Comparison of ENCODE assay signal across 12 cellular contexts in the genomic region with DNA sequence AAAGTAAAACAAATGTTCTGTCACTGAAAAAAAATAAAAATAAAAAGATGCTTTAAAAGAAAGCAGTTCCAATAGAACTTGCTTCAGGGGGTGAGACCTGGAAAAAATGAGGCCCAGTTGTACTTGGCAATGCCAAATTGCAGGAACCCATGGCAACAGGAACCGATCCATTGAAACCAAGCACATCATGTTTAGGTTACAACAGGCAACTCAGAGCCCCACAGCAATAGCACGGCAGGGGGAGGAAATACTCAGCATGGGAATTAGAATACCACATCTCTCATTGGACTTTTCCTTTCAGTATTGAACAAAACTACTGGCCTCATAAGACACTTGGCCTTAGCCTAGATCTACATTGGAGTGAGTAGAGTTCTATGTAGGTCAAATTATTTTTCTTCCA.
DNase-seq lines count a peak whose midpoint lies in the region; ATAC-seq and TF ChIP-seq lines count a peak whose summit lies in the region.
"Had no signal": no experiment of that assay in that cellular context is flagged by ENCODE, and none has a peak within 500 bp of the region (broad histone marks: within the 10 kb centered on the region; RNA-seq: fewer than 3 reads in every experiment).

No MANE protein-coding gene starts in this region.

- H3K9me3 ChIP-seq in neural progenitor cell (ENCODE audit: low read depth): no peaks in the 10 kb centered on the region

- peaks cover 7% of the 10 kb centered on the region for H3K4me1 ChIP-seq in neural progenitor cell

- H3K27me3 ChIP-seq in neural progenitor cell: no peaks in the 10 kb centered on the region

- peak overlapping the region; percentile 31 for H3K27ac Mint-ChIP-seq in osteocyte (ENCODE audit: unreplicated experiment)
- no peak overlapping the region for H3K27ac Mint-ChIP-seq in neural progenitor cell
- H3K27ac Mint-ChIP-seq: activated naive CD8-positive, alpha-beta T cell treated with anti-CD3 and anti-CD28 coated beads, Interleukin-2, amount 50 U/mL, for 24 hours had no signal

- H3F3A ChIP-seq in neural progenitor cell (ENCODE audit: low read depth): no peaks in the 10 kb centered on the region

- H3K4me3 ChIP-seq in choroid plexus epithelial cell (ENCODE audit: low read depth, low read length) (no peak overlapping the region), neural progenitor cell (no peak overlapping the region)

- ATAC-seq in GM19452 (IDR thresholded peaks at IDR 0.05; ENCODE audit: unreplicated experiment): peak; percentile 34
- no peak for ATAC-seq in GM19023 (IDR thresholded peaks at IDR 0.05; ENCODE audit: unreplicated experiment)
- ATAC-seq: activated naive CD8-positive, alpha-beta T cell treated with anti-CD3 and anti-CD28 coated beads, Interleukin-2, amount 50 U/mL, for 24 hours; left colon had no signal

- TF ChIP-seq CTCF in choroid plexus epithelial cell (conservative IDR thresholded peaks at IDR 0.05; ENCODE audit: low read depth, low read length) (no peak), osteocyte (IDR thresholded peaks at IDR 0.05) (no peak), neural progenitor cell (IDR thresholded peaks at IDR 0.05) (no peak)

- no peaks in the 10 kb centered on the region for H3K9me3 Mint-ChIP-seq in osteocyte (ENCODE audit: unreplicated experiment)
- H3K9me3 Mint-ChIP-seq in neural progenitor cell: no peaks in the 10 kb centered on the region
- H3K9me3 Mint-ChIP-seq: activated naive CD8-positive, alpha-beta T cell treated with anti-CD3 and anti-CD28 coated beads, Interleukin-2, amount 50 U/mL, for 24 hours had no signal

- no peaks in the 10 kb centered on the region for H4K20me1 ChIP-seq in neural progenitor cell (ENCODE audit: low read depth)

- H3K9ac ChIP-seq in neural progenitor cell: no peak overlapping the region

- no peak overlapping the region for H3K4me3 Mint-ChIP-seq in osteocyte (ENCODE audit: unreplicated experiment)
- H3K4me3 Mint-ChIP-seq in neural progenitor cell: no peak overlapping the region
- H3K4me3 Mint-ChIP-seq: activated naive CD8-positive, alpha-beta T cell treated with anti-CD3 and anti-CD28 coated beads, Interleukin-2, amount 50 U/mL, for 24 hours had no signal

- H3K36me3 ChIP-seq in neural progenitor cell: no peaks in the 10 kb centered on the region

- peak; percentile 26 for DNase-seq in LHCN-M2 (ENCODE audit: low read depth)
- DNase-seq in choroid plexus epithelial cell (ENCODE audit: low read depth): peak; percentile 79
- DNase-seq in osteocyte (ENCODE audit: extremely low spot score, unreplicated experiment): no peak
- no peak for DNase-seq in neural progenitor cell (ENCODE audit: low spot score)
- no peak for DNase-seq in OCI-M1 (lab: John Stamatoyannopoulos, UW)
- no peak for DNase-seq in NOMO-1 (lab: John Stamatoyannopoulos, UW; ENCODE audit: unreplicated experiment in 2 of 2)
- DNase-seq: activated naive CD8-positive, alpha-beta T cell treated with anti-CD3 and anti-CD28 coated beads, Interleukin-2, amount 50 U/mL, for 24 hours; left colon; NCI-H524; stimulated activated CD4-positive, alpha-beta T cell treated with anti-CD3 and anti-CD28 coated beads, Interleukin-4, amount 100 ng/mL, for 4 hours had no signal

- no peaks in the 10 kb centered on the region for H3K36me3 Mint-ChIP-seq in osteocyte (ENCODE audit: unreplicated experiment)
- no peaks in the 10 kb centered on the region for H3K36me3 Mint-ChIP-seq in neural progenitor cell

- no peaks in the 10 kb centered on the region for H3K79me2 ChIP-seq in neural progenitor cell (ENCODE audit: low read depth)

- no peak overlapping the region for H3K4me2 ChIP-seq in neural progenitor cell

- H3K27ac ChIP-seq in neural progenitor cell: no peak overlapping the region

- no peak overlapping the region for H2AFZ ChIP-seq in neural progenitor cell (replicated peaks)

- H3K27me3 Mint-ChIP-seq in osteocyte (ENCODE audit: unreplicated experiment) (no peaks in the 10 kb centered on the region), neural progenitor cell (ENCODE audit: insufficient read depth, low read depth) (no peaks in the 10 kb centered on the region)
- H3K27me3 Mint-ChIP-seq: activated naive CD8-positive, alpha-beta T cell treated with anti-CD3 and anti-CD28 coated beads, Interleukin-2, amount 50 U/mL, for 24 hours had no signal

- H3K4me1 Mint-ChIP-seq in osteocyte (ENCODE audit: unreplicated experiment) (peaks cover 9% of the 10 kb centered on the region), neural progenitor cell (peaks cover 26% of the 10 kb centered on the region)
- H3K4me1 Mint-ChIP-seq: activated naive CD8-positive, alpha-beta T cell treated with anti-CD3 and anti-CD28 coated beads, Interleukin-2, amount 50 U/mL, for 24 hours had no signal

Comparison
In these comparisons a context has a peak if more than half of its experiments do, and no peak if none do; other contexts are left out.
1. DNase-seq: peak in LHCN-M2 (single experiment) and choroid plexus epithelial cell (single experiment); none in osteocyte (single experiment), neural progenitor cell (single experiment), OCI-M1 (single experiment) and NOMO-1 (0 of 2).